In the genomic region with DNA sequence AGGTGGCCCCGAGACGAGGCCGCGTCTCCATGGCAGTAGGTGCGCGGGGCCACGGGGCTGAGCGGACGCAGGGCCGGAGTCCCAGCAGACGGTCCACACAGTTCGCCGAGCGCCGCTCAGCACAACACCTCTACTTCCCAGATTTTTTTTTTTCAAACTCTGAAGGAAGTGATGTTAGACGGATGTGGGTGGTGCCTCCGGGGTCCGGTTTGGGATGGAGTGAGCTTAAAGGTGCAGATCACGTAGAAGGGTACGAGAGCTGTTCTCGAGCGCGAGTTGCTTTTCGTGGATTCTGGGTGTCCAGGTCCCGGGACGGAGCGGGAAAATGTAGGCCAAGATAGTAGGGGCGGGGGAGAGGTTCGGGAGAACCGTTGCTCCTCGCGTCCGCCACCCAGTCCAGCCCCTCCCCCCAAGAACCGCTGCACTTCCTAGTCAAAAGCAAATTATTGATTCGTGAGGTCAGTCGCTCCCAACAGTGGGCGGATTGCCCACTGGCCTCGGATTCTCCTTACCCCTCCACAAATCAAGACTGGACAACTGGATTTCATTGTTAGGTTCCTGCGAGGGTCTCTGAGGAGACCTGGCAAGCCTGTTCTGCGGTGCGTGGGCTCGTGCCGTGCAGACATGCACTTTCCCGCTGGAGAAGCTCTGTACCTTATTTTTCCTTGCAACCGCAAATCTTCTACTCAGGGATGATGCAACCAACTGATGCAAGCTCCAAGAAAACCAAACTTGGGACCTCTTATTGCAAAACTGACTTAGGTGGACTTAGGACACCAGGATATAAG, we compare ENCODE assay signal across 8 cellular contexts.
DNase-seq lines count a peak whose midpoint lies in the region; ATAC-seq lines count a peak whose summit lies in the region.

Gene TXNDC12 (minus strand): TSS at position 126 of the 788 bp plus-strand sequence. CDS start 95 bp downstream, at position 31.

- DNase-seq in AG20443 (ENCODE audit: low spot score) (peak; percentile 93), NCI-H524 treated with DMSO at 0.1 percent for 48 hours (lab: John Stamatoyannopoulos, UW) (peak; percentile 48), kidney tubule cell (ENCODE audit: low spot score) (peak; percentile 94)
- DNase-seq in activated CD4-positive, alpha-beta T cell treated with anti-CD3 and anti-CD28 coated beads for 48 hours: peak; percentile 76
- DNase-seq in stimulated activated CD4-positive, alpha-beta T cell treated with anti-CD3 and anti-CD28 coated beads, Interleukin-1b, Interleukin-23, amount 100 ng/mL, for 24 hours (ENCODE audit: low read depth in 4 of 4, low spot score in 1 of 4): peak; percentile 31 to 64 (median 40)

- ATAC-seq in GM19043 (IDR thresholded peaks at IDR 0.05; ENCODE audit: low read depth, unreplicated experiment): peak; percentile 47
- peak; percentile 32 for ATAC-seq in HG03457 (IDR thresholded peaks at IDR 0.05; ENCODE audit: unreplicated experiment)

- peak within 1 kb of the TSS; percentile 91 for H3K27ac ChIP-seq in cingulate gyrus (ENCODE audit: low read depth, low read length)

Comparison
In these comparisons a context has a peak if more than half of its experiments do, and no peak if none do; other contexts are left out.
1. Peak in every context shown above with its lines: DNase-seq, ATAC-seq and H3K27ac ChIP-seq.
2. DNase-seq: peak in every context shown above with its lines; median percentile 94 in kidney tubule cell; 93 in AG20443; 76 in activated CD4-positive, alpha-beta T cell treated with anti-CD3 and anti-CD28 coated beads for 48 hours; 48 in NCI-H524 treated with DMSO at 0.1 percent for 48 hours; 40 in stimulated activated CD4-positive, alpha-beta T cell treated with anti-CD3 and anti-CD28 coated beads, Interleukin-1b, Interleukin-23, amount 100 ng/mL, for 24 hours.